9 cellular contexts compared by ENCODE assay signal in the genomic region with DNA sequence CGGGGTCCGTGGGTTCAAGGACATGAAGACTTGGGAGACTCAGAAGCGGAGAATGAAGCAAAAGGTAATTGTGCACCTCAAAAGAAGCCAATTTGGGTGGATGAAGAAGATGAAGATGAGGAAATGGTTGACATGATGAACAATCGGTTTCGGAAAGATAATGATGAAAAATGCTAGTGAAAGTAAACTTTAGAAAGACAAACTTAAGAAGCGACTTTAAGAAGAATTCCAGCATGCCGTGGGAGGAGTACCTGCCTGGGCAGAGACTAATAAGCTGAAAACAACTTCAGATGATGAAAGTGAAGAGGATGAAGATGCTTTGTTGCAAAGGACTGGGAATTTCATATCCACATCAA. TPM values are rescaled to one million over a fixed set of nuclear protein-coding genes. Genes with fewer than 3 reads are reported as not detected.
A peak's percentile ranks its signal among the peaks of the same experiment; 100 is the strongest.
DNase-seq lines count a peak whose midpoint lies in the region; ATAC-seq, FAIRE-seq and TF ChIP-seq lines count a peak whose summit lies in the region.
"Had no signal": no experiment of that assay in that cellular context is flagged by ENCODE, and none has a peak within 500 bp of the region (broad histone marks: within the 10 kb centered on the region; RNA-seq: fewer than 3 reads in every experiment).

No MANE protein-coding gene starts in this region.

- H3K4me1 ChIP-seq in astrocyte (ENCODE audit: insufficient read depth, low read length) (no peaks in the 10 kb centered on the region), testis (no peaks in the 10 kb centered on the region)

- peaks cover 6% of the 10 kb centered on the region for H3K36me3 Mint-ChIP-seq in activated CD4-positive, alpha-beta T cell treated with anti-CD3 and anti-CD28 coated beads, Interleukin-2, amount 10 ng/mL, durations not matched to agents 7 days and 5 days (ENCODE audit: low read depth)
- peaks cover 6% of the 10 kb centered on the region for H3K36me3 Mint-ChIP-seq in astrocyte (ENCODE audit: low read depth, unreplicated experiment)

- H3K4me3 ChIP-seq in astrocyte (ENCODE audit: insufficient read depth, low read depth, low read length), result peak overlapping the region; percentile 64
- peak overlapping the region; percentile 16 for H3K4me3 ChIP-seq in lower leg skin (ENCODE audit: low read depth, poor library complexity, severe bottlenecking)
- H3K4me3 ChIP-seq in testis, result peak overlapping the region; percentile 54 to 61

- peaks cover 13% of the 10 kb centered on the region for H3K4me1 Mint-ChIP-seq in activated CD4-positive, alpha-beta T cell treated with anti-CD3 and anti-CD28 coated beads, Interleukin-2, amount 10 ng/mL, durations not matched to agents 7 days and 5 days
- H3K4me1 Mint-ChIP-seq in astrocyte (ENCODE audit: low read depth, unreplicated experiment), result no peaks in the 10 kb centered on the region

- no peaks in the 10 kb centered on the region for H4K20me1 ChIP-seq in astrocyte (ENCODE audit: insufficient read depth, low read length)

- H3K9me3 ChIP-seq in astrocyte (ENCODE audit: insufficient read depth, low read depth, low read length) (no peaks in the 10 kb centered on the region), testis (no peaks in the 10 kb centered on the region)

- H2AFZ ChIP-seq in astrocyte (ENCODE audit: low read depth, low read length), result peak overlapping the region; percentile 82

- peak overlapping the region; percentile 93 for H3K4me2 ChIP-seq in astrocyte (ENCODE audit: low read length)

- H3K27ac Mint-ChIP-seq in activated CD4-positive, alpha-beta T cell treated with anti-CD3 and anti-CD28 coated beads, Interleukin-2, amount 10 ng/mL, durations not matched to agents 7 days and 5 days, result peak overlapping the region; percentile 57
- H3K27ac Mint-ChIP-seq in astrocyte (ENCODE audit: unreplicated experiment), result no peak overlapping the region

- intact Hi-C loops in lower leg skin (cut with DNase I; ENCODE audit: low total_unique reads), result no loop called here
- intact Hi-C loops in testis (cut with DNase I; ENCODE audit: low total_unique reads), result no loop called here

- peak overlapping the region; percentile 82 for H3K9ac ChIP-seq in astrocyte (ENCODE audit: low read length)

- WGBS in lower leg skin, 2 donors, result 56 to 61% methylated on average over 7 of the region's 7 CpGs
- 19 to 34% methylated on average over 7 of the region's 7 CpGs for WGBS in testis, 2 donors

- H3K36me3 ChIP-seq in astrocyte (ENCODE audit: insufficient read depth, low read length), result no peaks in the 10 kb centered on the region
- H3K36me3 ChIP-seq in testis (ENCODE audit: low read depth, missing control alignments), result no peaks in the 10 kb centered on the region

- TF ChIP-seq CTCF in astrocyte (IDR thresholded peaks at IDR 0.05; ENCODE audit: insufficient read depth, low read depth, low read length), result no peak
- TF ChIP-seq CTCF in lower leg skin (IDR thresholded peaks at IDR 0.05), result no peak
- TF ChIP-seq CTCF in testis (IDR thresholded peaks at IDR 0.05), result no peak

- FAIRE-seq in astrocyte (lab: Jason Lieb, UNC), result no peak

- H3K27me3 ChIP-seq in astrocyte (ENCODE audit: insufficient read depth, low read length) (no peaks in the 10 kb centered on the region), testis (no peaks in the 10 kb centered on the region)

- ATAC-seq in HG02798 (IDR thresholded peaks at IDR 0.05; ENCODE audit: poor library complexity, unreplicated experiment) (no peak), HG03342 (IDR thresholded peaks at IDR 0.05; ENCODE audit: unreplicated experiment) (no peak)

- no peak for DNase-seq in activated CD4-positive, alpha-beta T cell treated with anti-CD3 and anti-CD28 coated beads, Interleukin-2, amount 10 ng/mL, durations not matched to agents 7 days and 5 days
- no peak for DNase-seq in activated CD4-positive, alpha-beta T cell treated with anti-CD3 and anti-CD28 coated beads for 1 hour
- DNase-seq in astrocyte (ENCODE audit: low read depth) (no peak), lower leg skin (ENCODE audit: low spot score in 2 of 2) (no peak), testis (no peak), NCI-H2029 (lab: John Stamatoyannopoulos, UW) (no peak)
- DNase-seq: AML-193 had no signal

- POLR2A ChIA-PET in activated CD4-positive, alpha-beta T cell treated with anti-CD3 and anti-CD28 coated beads, Interleukin-2, amount 10 ng/mL, durations not matched to agents 7 days and 5 days (lab: Charles Lee), result no interaction called here

- H3K4me3 Mint-ChIP-seq in activated CD4-positive, alpha-beta T cell treated with anti-CD3 and anti-CD28 coated beads, Interleukin-2, amount 10 ng/mL, durations not matched to agents 7 days and 5 days, result peak overlapping the region; percentile 81
- peak overlapping the region; percentile 80 for H3K4me3 Mint-ChIP-seq in astrocyte (ENCODE audit: unreplicated experiment)

- no peak for TF ChIP-seq POLR2A in lower leg skin (IDR thresholded peaks at IDR 0.05)
- TF ChIP-seq POLR2A in testis (IDR thresholded peaks at IDR 0.05), result no peak

- H3K79me2 ChIP-seq in astrocyte (ENCODE audit: insufficient read depth, low read length), result no peaks in the 10 kb centered on the region

- H3K27ac ChIP-seq in astrocyte (ENCODE audit: low read depth, low read length) (no peak overlapping the region), testis (peak overlapping the region; percentile 13 to 83)

- CTCF ChIA-PET in activated CD4-positive, alpha-beta T cell treated with anti-CD3 and anti-CD28 coated beads, Interleukin-2, amount 10 ng/mL, durations not matched to agents 7 days and 5 days (lab: Charles Lee), result no interaction called here

- H3K27me3 Mint-ChIP-seq in activated CD4-positive, alpha-beta T cell treated with anti-CD3 and anti-CD28 coated beads, Interleukin-2, amount 10 ng/mL, durations not matched to agents 7 days and 5 days, result peaks cover 19% of the 10 kb centered on the region
- H3K27me3 Mint-ChIP-seq in astrocyte (ENCODE audit: low read depth, unreplicated experiment), result peaks cover 15% of the 10 kb centered on the region

- no peaks in the 10 kb centered on the region for H3K9me3 Mint-ChIP-seq in activated CD4-positive, alpha-beta T cell treated with anti-CD3 and anti-CD28 coated beads, Interleukin-2, amount 10 ng/mL, durations not matched to agents 7 days and 5 days
- H3K9me3 Mint-ChIP-seq in astrocyte (ENCODE audit: unreplicated experiment), result no peaks in the 10 kb centered on the region

RNA-seq across cellular contexts. Expression of gene PSTPIP2, which starts 43.5 kb away (rescaled TPM):
- total RNA-seq in activated CD4-positive, alpha-beta T cell treated with anti-CD3 and anti-CD28 coated beads, Interleukin-2, amount 10 ng/mL, durations not matched to agents 7 days and 5 days, result 1 to 10 TPM; 9.4 to 9.7 TPM
- 7.2 and 9.1 TPM in 2 replicates for total RNA-seq in astrocyte
- 10 to 100 TPM in 3 of 4 donors, 1 to 10 TPM in 1; 9.3 to 12.4 (median 11.1) TPM for total RNA-seq in lower leg skin
- 1 to 10 TPM; 3.5 to 5.0 TPM for total RNA-seq in testis
- polyA plus RNA-seq in testis (ENCODE audit: insufficient read depth, low read depth, low replicate concordance), result 2.5 TPM
